ENCODE assay signal across 19 cellular contexts in the genomic region with DNA sequence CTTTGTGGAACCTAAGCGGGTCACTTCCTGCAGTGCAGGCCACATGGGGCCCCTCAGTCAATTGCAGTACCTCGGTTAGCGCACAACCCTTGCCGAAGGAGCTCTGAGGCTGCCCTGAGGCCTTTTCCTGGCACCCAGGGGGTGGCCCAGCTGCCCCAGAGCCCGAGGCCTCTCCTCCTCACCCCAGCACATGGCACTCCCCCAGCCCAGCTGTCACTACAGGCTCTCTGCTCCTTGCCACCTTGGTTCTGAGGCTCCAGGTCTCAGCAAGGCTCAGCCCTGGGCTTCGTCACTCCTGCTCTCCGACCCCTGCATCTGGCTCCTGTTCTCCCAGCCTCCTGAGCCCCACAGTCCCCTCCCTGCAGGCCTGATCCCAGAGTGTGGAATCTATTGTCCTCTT.
DNase-seq lines count a peak whose midpoint lies in the region; ATAC-seq, FAIRE-seq and TF ChIP-seq lines count a peak whose summit lies in the region.
"Had no signal": no experiment of that assay in that cellular context is flagged by ENCODE, and none has a peak within 500 bp of the region (broad histone marks: within the 10 kb centered on the region; RNA-seq: fewer than 3 reads in every experiment).

No MANE protein-coding gene starts in this region.

- no peak overlapping the region for H2AFZ ChIP-seq in H1 (ENCODE audit: low read length)

- no peaks in the 10 kb centered on the region; a peak in 2 of 7 replicates for H3K27me3 ChIP-seq in H1 (replicated peaks in 1 of 4; ENCODE audit: control insufficient read depth in 3 of 4, extremely low read depth in 1 of 4, insufficient read depth in 3 of 4, low read length in 3 of 4)
- H3K27me3 ChIP-seq: BLaER1 treated with 17β-estradiol and CSF1 and Interleukin-3, amounts not matched to agents 10 nM and 100 nM had no signal

- H3K4me2 ChIP-seq in H1 (ENCODE audit: insufficient read depth in 1 of 2, low read depth in 2 of 2, low read length in 2 of 2): no peak overlapping the region
- H3K4me2 ChIP-seq: BLaER1 treated with 17β-estradiol and CSF1 and Interleukin-3, amounts not matched to agents 10 nM and 100 nM had no signal

- H3K27ac ChIP-seq in H1 (ENCODE audit: low read depth, low read length): no peak overlapping the region
- H3K27ac ChIP-seq: BLaER1 treated with 17β-estradiol and CSF1 and Interleukin-3, amounts not matched to agents 10 nM and 100 nM had no signal

- TF ChIP-seq EP300 in H1 (IDR thresholded peaks at IDR 0.05; ENCODE audit: borderline replicate concordance in 1 of 2, low read depth in 2 of 2, low read length in 2 of 2): no peak

- H3K4me1 Mint-ChIP-seq in stimulated activated naive CD8-positive, alpha-beta T cell treated with anti-CD3 and anti-CD28 coated beads, Interleukin-15, amount 100 ng/mL, for 72 hours: no peaks in the 10 kb centered on the region
- H3K4me1 Mint-ChIP-seq: CD4-positive, CD25-positive, alpha-beta regulatory T cell had no signal

- no peaks in the 10 kb centered on the region for H3K9me3 Mint-ChIP-seq in stimulated activated naive CD8-positive, alpha-beta T cell treated with anti-CD3 and anti-CD28 coated beads, Interleukin-15, amount 100 ng/mL, for 72 hours
- H3K9me3 Mint-ChIP-seq: CD4-positive, CD25-positive, alpha-beta regulatory T cell had no signal

- H4K91ac ChIP-seq in H1 (replicated peaks; ENCODE audit: insufficient read length, low read length): peak overlapping the region; percentile 27

- H3K18ac ChIP-seq in H1 (ENCODE audit: extremely low read depth, low read length): peak overlapping the region; percentile 9; the same call in 1 of the 2 replicates

- no peak overlapping the region for H2AK5ac ChIP-seq in H1 (ENCODE audit: low read depth, low read length)

- H3K4me3 ChIP-seq in H1 (ENCODE audit: extremely low read depth in 1 of 4, insufficient read depth in 2 of 4, low read depth in 3 of 4, low read length in 4 of 4): no peak overlapping the region
- H3K4me3 ChIP-seq: BLaER1 treated with 17β-estradiol and CSF1 and Interleukin-3, amounts not matched to agents 10 nM and 100 nM had no signal

- H3K79me1 ChIP-seq in H1 (ENCODE audit: low read depth, low read length): no peaks in the 10 kb centered on the region

- CTCF ChIA-PET in H1 (lab: Charles Lee; ENCODE audit: partially characterized antibody): interaction anchor here (0.5 to 1.4 kb wide), 4 partner anchors 8 to 1172 kb away, joined by 3 read pairs; no protein-coding TSS in a partner anchor

- no peak overlapping the region for H2BK120ac ChIP-seq in H1 (replicated peaks; ENCODE audit: low read depth, low read length)

- no peak for TF ChIP-seq RAD21 in H1 (IDR thresholded peaks at IDR 0.05 in 1 of 2, conservative IDR thresholded peaks at IDR 0.05 in 1 of 2; ENCODE audit: low read depth in 2 of 2, low read length in 2 of 2)

- H3K36me3 ChIP-seq in H1 (ENCODE audit: control insufficient read depth in 2 of 4, insufficient read depth in 4 of 4, low read length in 3 of 4): no peaks in the 10 kb centered on the region
- H3K36me3 ChIP-seq: BLaER1 treated with 17β-estradiol and CSF1 and Interleukin-3, amounts not matched to agents 10 nM and 100 nM had no signal

- H3K79me2 ChIP-seq in H1 (ENCODE audit: control insufficient read depth in 1 of 2, insufficient read depth in 2 of 2, low read length in 2 of 2): no peaks in the 10 kb centered on the region

- peaks cover 2% of the 10 kb centered on the region; the same call in 1 of the 2 replicates for H3K23me2 ChIP-seq in H1 (ENCODE audit: low read depth, low read length)

- in situ Hi-C loops in G401 (cut with HindIII; ENCODE audit: low sequenced_read_pairs): no loop called here

- no peak overlapping the region for H4K5ac ChIP-seq in H1 (ENCODE audit: insufficient read length, low read depth, low read length)

- H4K8ac ChIP-seq in H1 (ENCODE audit: extremely low read depth, insufficient read depth, low read length): no peak overlapping the region; the same call in none of the 2 replicates

- H3K23ac ChIP-seq in H1 (ENCODE audit: insufficient read length): no peak overlapping the region

- TF ChIP-seq POLR2A in H1 (IDR thresholded peaks at IDR 0.05; ENCODE audit: control extremely low read depth in 1 of 2, low read depth in 2 of 2, low read length in 2 of 2): no peak

- no peaks in the 10 kb centered on the region for H3K9me3 ChIP-seq in H1 (ENCODE audit: insufficient read depth in 2 of 2, low read depth in 1 of 2, low read length in 1 of 2)

- POLR2A ChIA-PET in H1 (lab: Charles Lee; ENCODE audit: partially characterized antibody): interaction anchor here (1.3 to 1.7 kb wide), 3 partner anchors 9 to 47 kb away, joined by 3 to 4 read pairs (median 3); no protein-coding TSS in a partner anchor

- no peak overlapping the region; the same call in 1 of the 2 replicates for H2BK12ac ChIP-seq in H1 (ENCODE audit: low read depth, low read length)

- H3K4me1 ChIP-seq in H1 (replicated peaks in 1 of 4; ENCODE audit: control insufficient read depth in 3 of 4, insufficient read depth in 4 of 4, low read length in 3 of 4): peaks cover 3 to 13% (median 8%) of the 10 kb centered on the region in 4 experiments

- ATAC-seq in stimulated activated naive CD8-positive, alpha-beta T cell treated with anti-CD3 and anti-CD28 coated beads, Interleukin-15, Interleukin-2, amounts not matched to agents 100 U/mL and 50 U/mL, for 24 hours: peak; percentile 12
- no peak for ATAC-seq in stimulated activated naive CD8-positive, alpha-beta T cell treated with anti-CD3 and anti-CD28 coated beads, Interleukin-15, amount 100 ng/mL, for 72 hours
- ATAC-seq in HG03432 (IDR thresholded peaks at IDR 0.05; ENCODE audit: unreplicated experiment) (no peak), GM18870 (IDR thresholded peaks at IDR 0.05; ENCODE audit: unreplicated experiment) (no peak)
- ATAC-seq: HepG2 had no signal

- H3K4me3 Mint-ChIP-seq in stimulated activated naive CD8-positive, alpha-beta T cell treated with anti-CD3 and anti-CD28 coated beads, Interleukin-15, amount 100 ng/mL, for 72 hours: no peak overlapping the region
- H3K4me3 Mint-ChIP-seq: CD4-positive, CD25-positive, alpha-beta regulatory T cell had no signal

- WGBS in H1 (ENCODE audit: extremely low coverage in 1 of 2, insufficient coverage in 1 of 2, insufficient read length in 1 of 2, insufficient replicate concordance in 2 of 2, low coverage in 1 of 2, low lambda C conversion rate in 2 of 2, missing lambda C conversion rate in 1 of 2), 2 experiments: 83% methylated on average over 7 of the region's 7 CpGs; no CpG with 5 or more reads in 1 of the 2 experiments

- H3K9ac ChIP-seq in H1 (replicated peaks in 1 of 4; ENCODE audit: extremely low read depth in 1 of 4, low read depth in 3 of 4, low read length in 3 of 4): no peak overlapping the region
- H3K9ac ChIP-seq: BLaER1 treated with 17β-estradiol and CSF1 and Interleukin-3, amounts not matched to agents 10 nM and 100 nM had no signal

- H3K56ac ChIP-seq in H1 (replicated peaks; ENCODE audit: insufficient read length, low read depth, low read length): no peak overlapping the region

- no peaks in the 10 kb centered on the region for H4K20me1 ChIP-seq in H1 (replicated peaks in 1 of 2; ENCODE audit: control insufficient read depth in 1 of 2, insufficient read depth in 2 of 2, low read length in 2 of 2)
- H4K20me1 ChIP-seq: BLaER1 treated with 17β-estradiol and CSF1 and Interleukin-3, amounts not matched to agents 10 nM and 100 nM had no signal

- H3K4ac ChIP-seq in H1 (replicated peaks; ENCODE audit: insufficient read length, low read depth, low read length): no peak overlapping the region

- H2BK5ac ChIP-seq in H1 (ENCODE audit: low read depth, low read length): no peak overlapping the region

- no peak overlapping the region for H2BK20ac ChIP-seq in H1 (ENCODE audit: low read length)

- no peak for DNase-seq in stimulated activated naive CD8-positive, alpha-beta T cell treated with anti-CD3 and anti-CD28 coated beads, Interleukin-15, Interleukin-2, amounts not matched to agents 100 U/mL and 50 U/mL, for 24 hours
- DNase-seq in stimulated activated naive CD8-positive, alpha-beta T cell treated with anti-CD3 and anti-CD28 coated beads, Interleukin-15, amount 100 ng/mL, for 72 hours: no peak
- DNase-seq in NCI-H524 (lab: John Stamatoyannopoulos, UW) (peak; percentile 61 to 76), H1 (ENCODE audit: low read depth in 1 of 2, low spot score in 2 of 2) (no peak), G401 (ENCODE audit: low spot score) (no peak)
- DNase-seq in NK-92 treated with Interleukin-12 subunit alpha and Interleukin-12 subunit beta, amount 100 ng/mL, for 24 hours (lab: John Stamatoyannopoulos, UW): no peak
- DNase-seq: ACHN; CD4-positive, CD25-positive, alpha-beta regulatory T cell; DMS153; DMS79 treated with DMSO at 0.1 percent for 48 hours; EL; GDM1; H7 had no signal

- H2BK15ac ChIP-seq in H1 (ENCODE audit: low read length): peak overlapping the region; percentile 62; the same call in 1 of the 2 replicates

- no peak overlapping the region for H3K27ac Mint-ChIP-seq in stimulated activated naive CD8-positive, alpha-beta T cell treated with anti-CD3 and anti-CD28 coated beads, Interleukin-15, amount 100 ng/mL, for 72 hours
- H3K27ac Mint-ChIP-seq: CD4-positive, CD25-positive, alpha-beta regulatory T cell had no signal

- H3K14ac ChIP-seq in H1 (ENCODE audit: insufficient read length): no peak overlapping the region

- H3K27me3 Mint-ChIP-seq in stimulated activated naive CD8-positive, alpha-beta T cell treated with anti-CD3 and anti-CD28 coated beads, Interleukin-15, amount 100 ng/mL, for 72 hours: peaks cover 13% of the 10 kb centered on the region
- H3K27me3 Mint-ChIP-seq: CD4-positive, CD25-positive, alpha-beta regulatory T cell had no signal

- no peak for TF ChIP-seq CTCF in H1 (IDR thresholded peaks at IDR 0.05; ENCODE audit: control extremely low read depth in 1 of 3, insufficient read depth in 1 of 3, low read depth in 1 of 3, low read length in 3 of 3)

- FAIRE-seq in H1 (lab: Jason Lieb, UNC): no peak
- FAIRE-seq: GM12892, HepG2, HTR-8/SVneo had no signal

TF ChIP-seq in H1, 55 proteins besides CTCF, POLR2A, EP300 and RAD21:
- TF ChIP-seq EGR1 (IDR thresholded peaks at IDR 0.05; ENCODE audit: borderline replicate concordance, low read depth, low read length) (no peak), RFX5 (IDR thresholded peaks at IDR 0.05; ENCODE audit: borderline replicate concordance, low read depth, low read length) (no peak), POU5F1 (IDR thresholded peaks at IDR 0.05; ENCODE audit: low read depth, low read length) (no peak), NANOG (IDR thresholded peaks at IDR 0.05; ENCODE audit: insufficient read depth, low read depth, low read length, poor library complexity, severe bottlenecking) (no peak), MAFK (IDR thresholded peaks at IDR 0.05; ENCODE audit: low read depth, low read length) (no peak), EZH2 (IDR thresholded peaks at IDR 0.05; ENCODE audit: low read depth, low read length, severe bottlenecking) (no peak), BRCA1 (IDR thresholded peaks at IDR 0.05; ENCODE audit: low read depth, low read length) (no peak), TCF12 (IDR thresholded peaks at IDR 0.05; ENCODE audit: low read depth, low read length) (no peak), RBBP5 (IDR thresholded peaks at IDR 0.05; ENCODE audit: borderline replicate concordance, low read depth, low read length) (no peak), CHD2 (IDR thresholded peaks at IDR 0.05; ENCODE audit: low read length) (no peak), TAF1 (IDR thresholded peaks at IDR 0.05; ENCODE audit: low read depth, low read length) (no peak)

Comparison
In these comparisons a context has a peak if more than half of its experiments do, and no peak if none do; other contexts are left out.
1. DNase-seq: peak in NCI-H524 (2 of 2); none in stimulated activated naive CD8-positive, alpha-beta T cell treated with anti-CD3 and anti-CD28 coated beads, Interleukin-15, Interleukin-2, amounts not matched to agents 100 U/mL and 50 U/mL, for 24 hours (single experiment), stimulated activated naive CD8-positive, alpha-beta T cell treated with anti-CD3 and anti-CD28 coated beads, Interleukin-15, amount 100 ng/mL, for 72 hours (0 of 2), H1 (0 of 2), G401 (single experiment) and NK-92 treated with Interleukin-12 subunit alpha and Interleukin-12 subunit beta, amount 100 ng/mL, for 24 hours (single experiment).